Comparison of ENCODE assay signal across 13 cellular contexts in the genomic region with DNA sequence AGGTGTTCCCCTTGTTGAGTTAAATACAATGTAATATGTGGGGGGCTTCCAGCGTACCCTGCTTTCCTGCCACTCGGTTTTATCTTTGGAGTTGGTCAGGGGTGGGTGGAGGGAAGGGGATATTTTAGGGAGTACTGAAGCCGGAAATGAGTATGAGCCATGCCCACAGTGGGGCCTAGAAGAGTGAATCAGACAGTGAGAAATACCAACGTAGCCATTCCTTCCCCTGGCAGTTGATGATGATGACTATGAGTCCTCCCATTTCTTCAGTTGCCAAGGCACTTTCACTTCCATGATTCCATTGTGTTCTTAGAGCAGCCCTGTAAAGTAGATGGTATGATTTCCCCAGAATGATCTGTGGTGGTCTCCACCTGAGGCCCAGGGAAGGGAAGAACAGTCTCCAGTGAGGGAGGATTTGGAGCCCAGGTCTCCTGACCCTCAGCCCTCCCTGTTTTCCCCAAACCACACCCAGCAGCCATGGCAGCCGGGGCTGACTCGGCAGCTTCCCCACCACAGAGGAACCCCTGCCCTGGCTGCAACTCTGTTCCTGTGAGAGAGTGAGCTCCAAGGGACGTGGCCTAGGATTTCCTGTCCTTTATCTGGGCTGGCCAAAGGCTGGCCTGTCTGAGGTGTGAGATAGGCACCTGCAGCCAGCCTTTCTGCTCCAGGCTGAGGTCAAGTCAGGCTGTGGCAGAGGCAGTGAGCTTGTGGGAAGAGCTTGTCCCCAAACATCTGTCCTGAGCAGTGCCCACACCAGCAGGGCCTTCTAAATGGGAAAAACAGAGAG. TPM values are rescaled to one million over a fixed set of nuclear protein-coding genes. Genes with fewer than 3 reads are reported as not detected.
A peak's percentile ranks its signal among the peaks of the same experiment; 100 is the strongest.
DNase-seq lines count a peak whose midpoint lies in the region; ATAC-seq and TF ChIP-seq lines count a peak whose summit lies in the region.
"Had no signal": no experiment of that assay in that cellular context is flagged by ENCODE, and none has a peak within 500 bp of the region (broad histone marks: within the 10 kb centered on the region; RNA-seq: fewer than 3 reads in every experiment).

No MANE protein-coding gene starts in this region.

- H3K9ac ChIP-seq in neuronal stem cell (ENCODE audit: low read depth, low read length, poor library complexity), result no peak overlapping the region
- H3K9ac ChIP-seq: KMS-11 had no signal

- H2BK12ac ChIP-seq in neuronal stem cell (ENCODE audit: low read length), result no peak overlapping the region

- H3K27me3 Mint-ChIP-seq in CD4-positive, alpha-beta T cell, result peaks cover 7% of the 10 kb centered on the region
- H3K27me3 Mint-ChIP-seq in T-helper 17 cell, result peaks cover 10% of the 10 kb centered on the region

- no peaks in the 10 kb centered on the region for H3K4me1 ChIP-seq in neuronal stem cell (ENCODE audit: control insufficient read depth in 2 of 2, insufficient read depth in 1 of 2, low read depth in 1 of 2, low read length in 2 of 2)

- H3K36me3 Mint-ChIP-seq in CD4-positive, alpha-beta T cell (ENCODE audit: low read depth), result no peaks in the 10 kb centered on the region
- H3K36me3 Mint-ChIP-seq in T-helper 17 cell (ENCODE audit: low read depth), result no peaks in the 10 kb centered on the region
- H3K36me3 Mint-ChIP-seq: natural killer cell had no signal

- no peak overlapping the region for H4K8ac ChIP-seq in neuronal stem cell (ENCODE audit: low read depth, low read length)

- CTCF ChIA-PET in CD4-positive, alpha-beta T cell (lab: Charles Lee), result no interaction called here

- no peak overlapping the region for H4K91ac ChIP-seq in neuronal stem cell (ENCODE audit: low read depth, low read length, poor library complexity)

- H3K27ac Mint-ChIP-seq in CD4-positive, alpha-beta T cell, result no peak overlapping the region
- H3K27ac Mint-ChIP-seq in T-helper 17 cell, result no peak overlapping the region
- H3K27ac Mint-ChIP-seq: natural killer cell had no signal

- no CpG with 5 or more reads among the region's 7 CpGs for WGBS in neuronal stem cell (ENCODE audit: extremely low coverage in 2 of 2, insufficient read length in 2 of 2, insufficient replicate concordance in 1 of 2), 2 donors

- H3K9me3 ChIP-seq in MG63 (no peaks in the 10 kb centered on the region), T-helper 17 cell (ENCODE audit: control insufficient read depth, low read length, poor library complexity, severe bottlenecking) (no peaks in the 10 kb centered on the region), neuronal stem cell (replicated peaks in 1 of 2; ENCODE audit: control insufficient read depth in 2 of 2, insufficient read depth in 1 of 2, low read depth in 1 of 2, low read length in 2 of 2) (no peaks in the 10 kb centered on the region)
- no peaks in the 10 kb centered on the region for H3K9me3 ChIP-seq in CD4-positive, alpha-beta T cell (ENCODE audit: control insufficient read depth, low read length)

- H2BK120ac ChIP-seq in neuronal stem cell (ENCODE audit: low read depth, low read length), result no peak overlapping the region

- H3K4me2 ChIP-seq in neuronal stem cell (ENCODE audit: insufficient read depth, low read length, poor library complexity, severe bottlenecking), result no peak overlapping the region
- H3K4me2 ChIP-seq: KMS-11 had no signal

- TF ChIP-seq CTCF in AG10803 (conservative IDR thresholded peaks at IDR 0.05; ENCODE audit: low read length) (no peak), astrocyte of the spinal cord (IDR thresholded peaks at IDR 0.05; ENCODE audit: low read depth, low read length) (no peak)
- no peak for TF ChIP-seq CTCF in CD4-positive, alpha-beta T cell (IDR thresholded peaks at IDR 0.05)

- no peak overlapping the region for H3K23ac ChIP-seq in neuronal stem cell (ENCODE audit: low read depth, low read length, poor library complexity)

- intact Hi-C loops in CD4-positive, alpha-beta T cell (cut with DNase I, micrococcal nuclease), result no loop called here

- POLR2A ChIA-PET in CD4-positive, alpha-beta T cell (lab: Charles Lee), result no interaction called here

- H3K4me3 Mint-ChIP-seq in CD4-positive, alpha-beta T cell, result no peak overlapping the region
- no peak overlapping the region for H3K4me3 Mint-ChIP-seq in T-helper 17 cell
- H3K4me3 Mint-ChIP-seq: natural killer cell had no signal

- H2BK5ac ChIP-seq in neuronal stem cell (ENCODE audit: low read length), result no peak overlapping the region

- ATAC-seq in left lobe of liver, result peak; percentile 5
- no peak for ATAC-seq in CD4-positive, alpha-beta T cell (ENCODE audit: poor library complexity)
- no peak for ATAC-seq in T-helper 17 cell
- ATAC-seq: natural killer cell had no signal

- peak; percentile 62 for DNase-seq in AG10803 (ENCODE audit: low read depth)
- DNase-seq in MG63, result peak; percentile 56
- DNase-seq in astrocyte of the spinal cord (ENCODE audit: low read depth, low spot score), result peak; percentile 28
- DNase-seq in left lobe of liver (ENCODE audit: low spot score), result no peak
- no peak for DNase-seq in NCI-H82 (lab: John Stamatoyannopoulos, UW)
- DNase-seq in CD4-positive, alpha-beta T cell, result no peak
- no peak for DNase-seq in T-helper 17 cell
- no peak for DNase-seq in neuronal stem cell (ENCODE audit: low spot score)
- DNase-seq: COR-L47; natural killer cell; NCI-H69; stimulated activated CD4-positive, alpha-beta T cell treated with anti-CD3 and anti-CD28 coated beads, Interleukin-2, amount 100 ng/mL, for 24 hours had no signal

- no peak overlapping the region for H2AFZ ChIP-seq in neuronal stem cell (ENCODE audit: low read length)

- H3K14ac ChIP-seq in neuronal stem cell (ENCODE audit: low read length), result no peak overlapping the region

- H3K27me3 ChIP-seq in MG63 (no peaks in the 10 kb centered on the region), neuronal stem cell (ENCODE audit: control insufficient read depth in 3 of 3, insufficient read depth in 3 of 3, low read depth in 1 of 3, low read length in 3 of 3) (peaks cover 0 to 16% (median 0%) of the 10 kb centered on the region in 3 experiments)
- peaks cover 9% of the 10 kb centered on the region for H3K27me3 ChIP-seq in CD4-positive, alpha-beta T cell (ENCODE audit: control insufficient read depth, insufficient read depth, low read length)

- H3K27ac ChIP-seq in CD4-positive, alpha-beta T cell (ENCODE audit: low read depth, low read length), result no peak overlapping the region
- H3K27ac ChIP-seq in neuronal stem cell (replicated peaks; ENCODE audit: low read length), result no peak overlapping the region
- H3K27ac ChIP-seq: KMS-11 had no signal

- no peak overlapping the region for H2BK15ac ChIP-seq in neuronal stem cell (ENCODE audit: low read length)

- no peak overlapping the region for H3K18ac ChIP-seq in neuronal stem cell (ENCODE audit: low read length)

- H3K36me3 ChIP-seq in MG63, result no peaks in the 10 kb centered on the region
- H3K36me3 ChIP-seq in neuronal stem cell (replicated peaks in 1 of 2; ENCODE audit: control insufficient read depth in 2 of 2, insufficient read depth in 2 of 2, low read length in 2 of 2), result no peaks in the 10 kb centered on the region

- H3K9me3 Mint-ChIP-seq in CD4-positive, alpha-beta T cell, result no peaks in the 10 kb centered on the region
- H3K9me3 Mint-ChIP-seq: natural killer cell had no signal

- in situ Hi-C loops in astrocyte of the spinal cord (cut with HindIII; ENCODE audit: low sequenced_read_pairs), result no loop called here

- no peak overlapping the region for H3K4me3 ChIP-seq in AG10803 (ENCODE audit: low read length)
- H3K4me3 ChIP-seq in MG63, result no peak overlapping the region
- H3K4me3 ChIP-seq in astrocyte of the spinal cord (ENCODE audit: low read depth, low read length), result no peak overlapping the region
- no peak overlapping the region for H3K4me3 ChIP-seq in neuronal stem cell (ENCODE audit: low read length in 2 of 2)

- no peaks in the 10 kb centered on the region for H3K79me1 ChIP-seq in neuronal stem cell (ENCODE audit: low read depth, low read length)

- no peak overlapping the region for H2AK5ac ChIP-seq in neuronal stem cell (ENCODE audit: low read depth, low read length)

- no peak overlapping the region for H3K4ac ChIP-seq in neuronal stem cell (ENCODE audit: low read length)

- H3K4me1 Mint-ChIP-seq in CD4-positive, alpha-beta T cell (ENCODE audit: low read depth), result no peaks in the 10 kb centered on the region
- peaks cover 2% of the 10 kb centered on the region for H3K4me1 Mint-ChIP-seq in T-helper 17 cell

RNA-seq across cellular contexts. Expression of a gene that starts 52.7 kb away (rescaled TPM):
- total RNA-seq in MG63 (2014; rRNA removed; shearing (Covaris generic); ENCODE audit: low replicate concordance), result 1.4 and 2.8 TPM in 2 replicates
- total RNA-seq in left lobe of liver (10.6 TPM), T-helper 17 cell (1 to 10 TPM in 1 of 2 donors, under 1 TPM in 1; 0.94 to 3.3 TPM)
- total RNA-seq in CD4-positive, alpha-beta T cell, result under 1 TPM; 0.22 to 0.25 TPM
- 0.70 TPM for polyA plus RNA-seq in neuronal stem cell (2013, experiment 1 of 2)
- polyA plus RNA-seq in neuronal stem cell (2013, experiment 2 of 2), result 0.75 TPM

Comparison
In these comparisons a context has a peak if more than half of its experiments do, and no peak if none do; other contexts are left out.
1. DNase-seq: peak in AG10803 (single experiment), MG63 (single experiment) and astrocyte of the spinal cord (single experiment); none in left lobe of liver (single experiment), NCI-H82 (single experiment), CD4-positive, alpha-beta T cell (0 of 10), T-helper 17 cell (0 of 3) and neuronal stem cell (single experiment).